Comparison of ENCODE assay signal across 14 cellular contexts in genomic region chr5:109529520-109529919, GRCh38.
DNase-seq lines count a peak whose midpoint lies in the region.
"Had no signal": no experiment of that assay in that cellular context is flagged by ENCODE, and none has a peak within 500 bp of the region (broad histone marks: within the 10 kb centered on the region; RNA-seq: fewer than 3 reads in every experiment).

No MANE protein-coding gene starts in this region.

- no peak overlapping the region for H3K27ac ChIP-seq in epithelial cell of prostate
- H3K27ac ChIP-seq: cardiac muscle cell, upper lobe of left lung had no signal

- DNase-seq in AG08395 (ENCODE audit: low spot score) (peak; percentile 10), NCI-H446 (lab: John Stamatoyannopoulos, UW) (peak; percentile 84 to 96), epithelial cell of prostate (ENCODE audit: low read depth, low spot score) (peak; percentile 26), medulla oblongata (ENCODE audit: extremely low spot score) (peak; percentile 24), T-helper 9 cell (no peak), germinal center (ENCODE audit: low spot score) (no peak), NCI-H2081 (lab: John Stamatoyannopoulos, UW) (no peak)
- DNase-seq in activated naive CD4-positive, alpha-beta T cell (lab: John Stamatoyannopoulos, UW), result no peak
- DNase-seq: activated CD4-positive, alpha-beta T cell treated with anti-CD3 and anti-CD28 coated beads, Interleukin-2, amount 10 ng/mL, durations not matched to agents 7 days and 5 days; NCI-H1694; nephron progenitor cell; T-helper 1 cell; upper lobe of left lung had no signal

Comparison
In these comparisons a context has a peak if more than half of its experiments do, and no peak if none do; other contexts are left out.
1. DNase-seq: peak in AG08395 (single experiment), NCI-H446 (2 of 2), epithelial cell of prostate (single experiment) and medulla oblongata (single experiment); none in activated naive CD4-positive, alpha-beta T cell (0 of 4), T-helper 9 cell (single experiment), germinal center (single experiment) and NCI-H2081 (0 of 2).